Comparison of ENCODE assay signal across 1 cellular context in genomic region chr3:184778426-184779332, GRCh38.
TF ChIP-seq lines count a peak whose summit lies in the region.

No MANE protein-coding gene starts in this region.

TF ChIP-seq in GM23338, 12 proteins besides CTCF, POLR2A, EP300 and RAD21 (continued from another document):
- TF ChIP-seq, protein P1, sequence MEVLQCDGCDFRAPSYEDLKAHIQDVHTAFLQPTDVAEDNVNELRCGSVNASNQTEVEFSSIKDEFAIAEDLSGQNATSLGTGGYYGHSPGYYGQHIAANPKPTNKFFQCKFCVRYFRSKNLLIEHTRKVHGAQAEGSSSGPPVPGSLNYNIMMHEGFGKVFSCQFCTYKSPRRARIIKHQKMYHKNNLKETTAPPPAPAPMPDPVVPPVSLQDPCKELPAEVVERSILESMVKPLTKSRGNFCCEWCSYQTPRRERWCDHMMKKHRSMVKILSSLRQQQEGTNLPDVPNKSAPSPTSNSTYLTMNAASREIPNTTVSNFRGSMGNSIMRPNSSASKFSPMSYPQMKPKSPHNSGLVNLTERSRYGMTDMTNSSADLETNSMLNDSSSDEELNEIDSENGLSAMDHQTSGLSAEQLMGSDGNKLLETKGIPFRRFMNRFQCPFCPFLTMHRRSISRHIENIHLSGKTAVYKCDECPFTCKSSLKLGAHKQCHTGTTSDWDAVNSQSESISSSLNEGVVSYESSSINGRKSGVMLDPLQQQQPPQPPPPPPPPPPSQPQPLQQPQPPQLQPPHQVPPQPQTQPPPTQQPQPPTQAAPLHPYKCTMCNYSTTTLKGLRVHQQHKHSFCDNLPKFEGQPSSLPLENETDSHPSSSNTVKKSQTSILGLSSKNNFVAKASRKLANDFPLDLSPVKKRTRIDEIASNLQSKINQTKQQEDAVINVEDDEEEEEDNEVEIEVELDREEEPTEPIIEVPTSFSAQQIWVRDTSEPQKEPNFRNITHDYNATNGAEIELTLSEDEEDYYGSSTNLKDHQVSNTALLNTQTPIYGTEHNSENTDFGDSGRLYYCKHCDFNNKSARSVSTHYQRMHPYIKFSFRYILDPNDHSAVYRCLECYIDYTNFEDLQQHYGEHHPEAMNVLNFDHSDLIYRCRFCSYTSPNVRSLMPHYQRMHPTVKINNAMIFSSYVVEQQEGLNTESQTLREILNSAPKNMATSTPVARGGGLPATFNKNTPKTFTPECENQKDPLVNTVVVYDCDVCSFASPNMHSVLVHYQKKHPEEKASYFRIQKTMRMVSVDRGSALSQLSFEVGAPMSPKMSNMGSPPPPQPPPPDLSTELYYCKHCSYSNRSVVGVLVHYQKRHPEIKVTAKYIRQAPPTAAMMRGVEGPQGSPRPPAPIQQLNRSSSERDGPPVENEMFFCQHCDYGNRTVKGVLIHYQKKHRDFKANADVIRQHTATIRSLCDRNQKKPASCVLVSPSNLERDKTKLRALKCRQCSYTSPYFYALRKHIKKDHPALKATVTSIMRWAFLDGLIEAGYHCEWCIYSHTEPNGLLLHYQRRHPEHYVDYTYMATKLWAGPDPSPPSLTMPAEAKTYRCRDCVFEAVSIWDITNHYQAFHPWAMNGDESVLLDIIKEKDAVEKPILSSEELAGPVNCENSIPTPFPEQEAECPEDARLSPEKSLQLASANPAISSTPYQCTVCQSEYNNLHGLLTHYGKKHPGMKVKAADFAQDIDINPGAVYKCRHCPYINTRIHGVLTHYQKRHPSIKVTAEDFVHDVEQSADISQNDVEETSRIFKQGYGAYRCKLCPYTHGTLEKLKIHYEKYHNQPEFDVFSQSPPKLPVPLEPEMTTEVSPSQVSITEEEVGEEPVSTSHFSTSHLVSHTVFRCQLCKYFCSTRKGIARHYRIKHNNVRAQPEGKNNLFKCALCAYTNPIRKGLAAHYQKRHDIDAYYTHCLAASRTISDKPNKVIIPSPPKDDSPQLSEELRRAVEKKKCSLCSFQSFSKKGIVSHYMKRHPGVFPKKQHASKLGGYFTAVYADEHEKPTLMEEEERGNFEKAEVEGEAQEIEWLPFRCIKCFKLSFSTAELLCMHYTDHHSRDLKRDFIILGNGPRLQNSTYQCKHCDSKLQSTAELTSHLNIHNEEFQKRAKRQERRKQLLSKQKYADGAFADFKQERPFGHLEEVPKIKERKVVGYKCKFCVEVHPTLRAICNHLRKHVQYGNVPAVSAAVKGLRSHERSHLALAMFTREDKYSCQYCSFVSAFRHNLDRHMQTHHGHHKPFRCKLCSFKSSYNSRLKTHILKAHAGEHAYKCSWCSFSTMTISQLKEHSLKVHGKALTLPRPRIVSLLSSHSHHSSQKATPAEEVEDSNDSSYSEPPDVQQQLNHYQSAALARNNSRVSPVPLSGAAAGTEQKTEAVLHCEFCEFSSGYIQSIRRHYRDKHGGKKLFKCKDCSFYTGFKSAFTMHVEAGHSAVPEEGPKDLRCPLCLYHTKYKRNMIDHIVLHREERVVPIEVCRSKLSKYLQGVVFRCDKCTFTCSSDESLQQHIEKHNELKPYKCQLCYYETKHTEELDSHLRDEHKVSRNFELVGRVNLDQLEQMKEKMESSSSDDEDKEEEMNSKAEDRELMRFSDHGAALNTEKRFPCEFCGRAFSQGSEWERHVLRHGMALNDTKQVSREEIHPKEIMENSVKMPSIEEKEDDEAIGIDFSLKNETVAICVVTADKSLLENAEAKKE (CRISPR knock-in tag; IDR thresholded peaks at IDR 0.05) = no peak
- TF ChIP-seq REST (IDR thresholded peaks at IDR 0.05; ENCODE audit: unreplicated experiment) (no peak), EZH2 (IDR thresholded peaks at IDR 0.05; ENCODE audit: low read depth, unreplicated experiment) (no peak), POLR2AphosphoS5 (IDR thresholded peaks at IDR 0.05; ENCODE audit: low read depth) (no peak), STAT1 (IDR thresholded peaks at IDR 0.05; ENCODE audit: unreplicated experiment) (no peak)
- TF ChIP-seq, protein P2, sequence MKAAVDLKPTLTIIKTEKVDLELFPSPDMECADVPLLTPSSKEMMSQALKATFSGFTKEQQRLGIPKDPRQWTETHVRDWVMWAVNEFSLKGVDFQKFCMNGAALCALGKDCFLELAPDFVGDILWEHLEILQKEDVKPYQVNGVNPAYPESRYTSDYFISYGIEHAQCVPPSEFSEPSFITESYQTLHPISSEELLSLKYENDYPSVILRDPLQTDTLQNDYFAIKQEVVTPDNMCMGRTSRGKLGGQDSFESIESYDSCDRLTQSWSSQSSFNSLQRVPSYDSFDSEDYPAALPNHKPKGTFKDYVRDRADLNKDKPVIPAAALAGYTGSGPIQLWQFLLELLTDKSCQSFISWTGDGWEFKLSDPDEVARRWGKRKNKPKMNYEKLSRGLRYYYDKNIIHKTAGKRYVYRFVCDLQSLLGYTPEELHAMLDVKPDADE (IDR thresholded peaks at IDR 0.05) = no peak
